In the genomic region with DNA sequence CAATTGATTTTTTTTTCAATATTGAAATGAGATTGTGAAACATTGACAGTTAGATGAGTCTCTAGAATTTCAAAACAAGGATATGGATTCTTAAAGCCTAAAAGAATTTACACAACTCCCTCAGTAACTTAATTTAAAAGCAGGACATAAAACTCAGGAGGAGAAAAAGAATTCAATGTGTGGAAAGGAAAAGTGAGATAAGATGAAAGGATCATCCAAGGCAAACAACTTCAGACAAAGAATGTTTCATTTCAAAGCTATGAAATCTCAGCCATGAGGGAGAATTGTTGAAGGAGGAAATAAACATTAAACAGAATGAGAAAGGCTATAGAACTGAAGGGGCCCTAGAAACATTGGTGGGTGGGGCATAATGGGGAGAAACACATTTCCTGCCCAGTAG, we compare ENCODE assay signal across 15 cellular contexts.
"Had no signal": no experiment of that assay in that cellular context is flagged by ENCODE, and none has a peak within 500 bp of the region (broad histone marks: within the 10 kb centered on the region; RNA-seq: fewer than 3 reads in every experiment).

No MANE protein-coding gene starts in this region.

- DNase-seq: activated CD4-positive, alpha-beta T cell treated with anti-CD3 and anti-CD28 coated beads for 1 hour; activated CD4-positive, alpha-beta T cell treated with anti-CD3 and anti-CD28 coated beads, Interleukin-2, amount 50 U/mL, for 4 hours; activated naive CD4-positive, alpha-beta T cell; activated T-cell treated with anti-CD3 and anti-CD28 coated beads for 4 hours; aorta; gastrocnemius medialis; heart right ventricle; naive B cell; posterior cingulate gyrus; retina; stimulated activated CD4-positive, alpha-beta T cell treated with anti-CD3 and anti-CD28 coated beads, Interleukin-2, amount 100 ng/mL, for 48 hours; tibial artery had no signal

- H3K27me3 ChIP-seq: cardiac muscle cell, gastrocnemius medialis, heart right ventricle, tibial artery had no signal

- ATAC-seq: gastrocnemius medialis; heart right ventricle; stimulated activated memory B cell treated with anti-CD40 and anti-IgM and Interleukin-4, amounts not matched to agents 10 μg/mL and 1 μg/mL and 100 μg/mL, for 72 hours had no signal

- H3K4me3 Mint-ChIP-seq: naive B cell; stimulated activated memory B cell treated with anti-CD40 and anti-IgM and Interleukin-4, amounts not matched to agents 10 μg/mL and 1 μg/mL and 100 μg/mL, for 72 hours had no signal

- H3K27me3 Mint-ChIP-seq: naive B cell; stimulated activated memory B cell treated with anti-CD40 and anti-IgM and Interleukin-4, amounts not matched to agents 10 μg/mL and 1 μg/mL and 100 μg/mL, for 72 hours had no signal

- H3K27ac ChIP-seq: cardiac muscle cell, gastrocnemius medialis, tibial artery had no signal

- H3K36me3 Mint-ChIP-seq: stimulated activated memory B cell treated with anti-CD40 and anti-IgM and Interleukin-4, amounts not matched to agents 10 μg/mL and 1 μg/mL and 100 μg/mL, for 72 hours had no signal

- H3K9me3 ChIP-seq: gastrocnemius medialis had no signal

- H3K4me3 ChIP-seq: cardiac muscle cell, gastrocnemius medialis, heart right ventricle, lung, tibial artery had no signal

- H3K36me3 ChIP-seq: cardiac muscle cell, gastrocnemius medialis, heart right ventricle, tibial artery had no signal

- H3K27ac Mint-ChIP-seq: stimulated activated memory B cell treated with anti-CD40 and anti-IgM and Interleukin-4, amounts not matched to agents 10 μg/mL and 1 μg/mL and 100 μg/mL, for 72 hours had no signal
